ENCODE assay signal across 26 cellular contexts in genomic region chr15:22819651-22820050, GRCh38. TPM values are rescaled to one million over a fixed set of nuclear protein-coding genes. Genes with fewer than 3 reads are reported as not detected.
DNase-seq lines count a peak whose midpoint lies in the region; ATAC-seq, FAIRE-seq and TF ChIP-seq lines count a peak whose summit lies in the region.
"Had no signal": no experiment of that assay in that cellular context is flagged by ENCODE, and none has a peak within 500 bp of the region (broad histone marks: within the 10 kb centered on the region; RNA-seq: fewer than 3 reads in every experiment).

No MANE protein-coding gene starts in this region.

- H4K20me1 ChIP-seq in K562 (replicated peaks; ENCODE audit: control insufficient read depth, insufficient read depth, low read length): 0 out of 2 replicates have a peak, but pooled peaks cover 3% of the 10 kb centered on the region

- ATAC-seq in K562: no peak
- no peak for ATAC-seq in pancreas
- no peak for ATAC-seq in SK-N-SH treated with all-trans-retinoic acid at 6 μM for 48 hours
- no peak for ATAC-seq in GM18511 (IDR thresholded peaks at IDR 0.05; ENCODE audit: unreplicated experiment)
- ATAC-seq: GM12878 had no signal

- H3K4me2 ChIP-seq in K562 (ENCODE audit: insufficient read depth, low read length): no peak overlapping the region
- H3K4me2 ChIP-seq: BLaER1 had no signal

- no peak overlapping the region for H2AFZ ChIP-seq in K562 (ENCODE audit: low read depth, low read length)

- H3K27me3 ChIP-seq in K562 (ENCODE audit: control insufficient read depth in 2 of 2, insufficient read depth in 2 of 2, low read length in 2 of 2) (no peaks in the 10 kb centered on the region), pancreas (no peaks in the 10 kb centered on the region)
- H3K27me3 ChIP-seq: BE2C, BLaER1 had no signal

- no peak for TF ChIP-seq RAD21 in K562 (CRISPR knock-in tag; conservative IDR thresholded peaks at IDR 0.05 in 1 of 2, IDR thresholded peaks at IDR 0.05 in 1 of 2)

- H3K36me3 ChIP-seq in K562 (ENCODE audit: control insufficient read depth, insufficient read depth, low read length) (peaks cover 48% of the 10 kb centered on the region; the same call in 2 of the 3 replicates), pancreas (peaks cover 0 to 21% (median 3%) of the 10 kb centered on the region in 3 donors)

- CTCF ChIA-PET in K562 (lab: Yijun Ruan, JAX; ENCODE audit: low intra/inter-chr PET ratio) (no interaction called here), RWPE1 (lab: Yijun Ruan, JAX) (no interaction called here)

- H3K4me3 ChIP-seq in K562 (no peak overlapping the region), pancreas (no peak overlapping the region)
- H3K4me3 ChIP-seq: BLaER1, GM12878 had no signal

- H3K9ac ChIP-seq in K562 (ENCODE audit: insufficient read depth in 1 of 2, low read depth in 2 of 2, low read length in 2 of 2): no peak overlapping the region
- H3K9ac ChIP-seq: BLaER1 had no signal

- in situ Hi-C loops in K562 (cut with MboI): no loop called here

- H3K4me1 ChIP-seq in K562 (replicated peaks in 1 of 2; ENCODE audit: control insufficient read depth in 2 of 2, insufficient read depth in 2 of 2, low read length in 2 of 2) (no peaks in the 10 kb centered on the region; a peak in 1 of 5 replicates), pancreas (no peaks in the 10 kb centered on the region)
- H3K4me1 ChIP-seq: BE2C, BLaER1 had no signal

- no peaks in the 10 kb centered on the region for H3K9me3 ChIP-seq in K562 (replicated peaks; ENCODE audit: control insufficient read depth, insufficient read depth, low read depth, low read length)
- H3K9me3 ChIP-seq in pancreas: no peaks in the 10 kb centered on the region
- H3K9me3 ChIP-seq: BE2C, BLaER1 had no signal

- no peaks in the 10 kb centered on the region for H3K79me2 ChIP-seq in K562 (ENCODE audit: control insufficient read depth, insufficient read depth, low read length)

- 68% methylated on average over 2 of the region's 2 CpGs for WGBS in K562 (ENCODE audit: insufficient coverage, low coverage, missing lambda C conversion rate)
- WGBS in pancreas, 2 donors: 75 to 76% methylated on average over 2 of the region's 2 CpGs

- POLR2A ChIA-PET in K562 (lab: Yijun Ruan, JAX) (interaction anchor here (0.6 kb wide), 1 partner anchor 155 kb away, joined by 3 read pairs; no protein-coding TSS in a partner anchor), RWPE1 (lab: Yijun Ruan, JAX; ENCODE audit: low non-redundant PET) (no interaction called here)

- TF ChIP-seq CTCF in K562 (IDR thresholded peaks at IDR 0.05 in 2 of 3, conservative IDR thresholded peaks at IDR 0.05 in 1 of 3; ENCODE audit: insufficient read depth in 2 of 3, low read depth in 1 of 3, low read length in 3 of 3) (no peak), pancreas (IDR thresholded peaks at IDR 0.05) (no peak), RWPE1 (conservative IDR thresholded peaks at IDR 0.05; ENCODE audit: low read depth) (no peak)

- peak; percentile 58 for FAIRE-seq in A204.1 (lab: Jason Lieb, UNC)
- FAIRE-seq in K562 (lab: Jason Lieb, UNC): no peak
- FAIRE-seq in pancreas (lab: Jason Lieb, UNC): peak; percentile 34
- FAIRE-seq: GM12878, GM12892, GM18507, GM19239 had no signal

- H3K27ac ChIP-seq in K562 (ENCODE audit: extremely low read depth, low read depth, low read length) (no peak overlapping the region), pancreas (no peak overlapping the region), RWPE1 (no peak overlapping the region)
- H3K27ac ChIP-seq: 22Rv1, BLaER1 had no signal

- BruUV-seq in K562 (replicated peaks; lab: Mats Ljungman, UMichigan): no TSS peak

- H3K9me1 ChIP-seq in K562 (ENCODE audit: control insufficient read depth, insufficient read depth, low read length): peaks cover 7% of the 10 kb centered on the region

- intact Hi-C loops in K562 (cut with micrococcal nuclease): no loop called here
- intact Hi-C loops in pancreas (cut with DNase I): no loop called here

- DNase-seq in K562 (ENCODE audit: extremely low read depth in 1 of 4, low spot score in 3 of 4) (no peak), pancreas (no peak), RWPE1 (ENCODE audit: low spot score) (no peak)
- DNase-seq: ACHN; BE2C; C1 segment of cervical spinal cord; CD4-positive, alpha-beta memory T cell; CD4-positive, CD25-positive, alpha-beta regulatory T cell; CD8-positive, alpha-beta memory T cell; COR-L47; DMS 273 treated with DMSO at 0.1 percent for 48 hours; DMS153; DMS53; DMS79; DND-41; EL; GDM1 had no signal

- TF ChIP-seq POLR2A in K562 (conservative IDR thresholded peaks at IDR 0.05): no peak

- TF ChIP-seq EP300 in K562 (IDR thresholded peaks at IDR 0.05; ENCODE audit: low read length): no peak

TF ChIP-seq in K562, 482 proteins besides CTCF, POLR2A, EP300 and RAD21 (continues in another document):
- TF ChIP-seq HNRNPH1 (optimal IDR thresholded peaks at IDR 0.05; ENCODE audit: low read depth, low read length) (no peak), C11orf30 (IDR thresholded peaks at IDR 0.05; ENCODE audit: low read depth) (peak; percentile 29; the same call in 1 of the 2 replicates), DIDO1 (tag; IDR thresholded peaks at IDR 0.05; ENCODE audit: low read depth) (no peak), NFE2L1 (tag; IDR thresholded peaks at IDR 0.05; ENCODE audit: borderline replicate concordance, low read depth) (no peak), ZNF316 (IDR thresholded peaks at IDR 0.05) (peak; percentile 53)

TF ChIP-seq in SK-N-SH treated with all-trans-retinoic acid at 6 μM for 48 hours, 23 proteins besides CTCF, POLR2A, EP300 and RAD21 (continues in another document):
- no peak for TF ChIP-seq GLIS3 (CRISPR knock-in tag; IDR thresholded peaks at IDR 0.05)
- TF ChIP-seq, protein P1, sequence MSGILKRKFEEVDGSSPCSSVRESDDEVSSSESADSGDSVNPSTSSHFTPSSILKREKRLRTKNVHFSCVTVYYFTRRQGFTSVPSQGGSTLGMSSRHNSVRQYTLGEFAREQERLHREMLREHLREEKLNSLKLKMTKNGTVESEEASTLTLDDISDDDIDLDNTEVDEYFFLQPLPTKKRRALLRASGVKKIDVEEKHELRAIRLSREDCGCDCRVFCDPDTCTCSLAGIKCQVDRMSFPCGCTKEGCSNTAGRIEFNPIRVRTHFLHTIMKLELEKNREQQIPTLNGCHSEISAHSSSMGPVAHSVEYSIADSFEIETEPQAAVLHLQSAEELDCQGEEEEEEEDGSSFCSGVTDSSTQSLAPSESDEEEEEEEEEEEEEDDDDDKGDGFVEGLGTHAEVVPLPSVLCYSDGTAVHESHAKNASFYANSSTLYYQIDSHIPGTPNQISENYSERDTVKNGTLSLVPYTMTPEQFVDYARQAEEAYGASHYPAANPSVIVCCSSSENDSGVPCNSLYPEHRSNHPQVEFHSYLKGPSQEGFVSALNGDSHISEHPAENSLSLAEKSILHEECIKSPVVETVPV (CRISPR knock-in tag; IDR thresholded peaks at IDR 0.05): no peak
- no peak for TF ChIP-seq ARNTL (CRISPR knock-in tag; IDR thresholded peaks at IDR 0.05; ENCODE audit: borderline replicate concordance, low read depth)
- no peak for TF ChIP-seq BACH2 (CRISPR knock-in tag; IDR thresholded peaks at IDR 0.05; ENCODE audit: borderline replicate concordance)
- no peak for TF ChIP-seq ZFP30 (CRISPR knock-in tag; IDR thresholded peaks at IDR 0.05)
- TF ChIP-seq ZNF565 (CRISPR knock-in tag; conservative IDR thresholded peaks at IDR 0.05; ENCODE audit: low read depth): no peak
- TF ChIP-seq PPARA (CRISPR knock-in tag; IDR thresholded peaks at IDR 0.05; ENCODE audit: borderline replicate concordance): no peak

RNA-seq across cellular contexts. Expression of gene NIPA2, which starts 18.8 kb away (rescaled TPM):
- total RNA-seq in K562 (2011; cell fraction: chromatin; rRNA removed; ENCODE audit: low replicate concordance): 57.2 and 75.5 TPM in 2 replicates
- total RNA-seq in K562 (2011; cell fraction: nucleolus; rRNA removed): 83.6 and 99.9 TPM in 2 replicates
- total RNA-seq in K562 (2011; cell fraction: nucleoplasm; rRNA removed): 105 and 115 TPM in 2 replicates
- 107 and 112 TPM in 2 replicates for total RNA-seq in K562 (2014; rRNA removed)
- 93.9 and 99.6 TPM in 2 replicates for total RNA-seq in K562 (2014; rRNA removed; fragmentation: Illumina TruSeq; extraction: Trizol)
- 85.4 and 86.4 TPM in 2 replicates for total RNA-seq in K562 (2015; rRNA removed; fragmentation: Illumina TruSeq; extraction: Trizol)
- 102 and 109 TPM in 2 replicates for total RNA-seq in K562 (2021)
- polyA plus RNA-seq in K562 (2011; rRNA removed): 72.7 and 94.3 TPM in 2 replicates
- polyA plus RNA-seq in K562 (2011; cell fraction: cytosol; rRNA removed): 39.7 and 62.8 TPM in 2 replicates
- 23.0 and 31.9 TPM in 2 replicates for polyA plus RNA-seq in K562 (2011; cell fraction: nucleus; rRNA removed)
- polyA plus RNA-seq in K562 (2012): 56.0 and 68.5 TPM in 2 replicates
- 63.9 and 81.7 TPM in 2 replicates for polyA plus RNA-seq in K562 (2014; fragmentation: Illumina TruSeq; extraction: Trizol)
- polyA plus RNA-seq in K562 (2014; fragmentation: Nextera tagmentation; extraction: Ambion mirVana): 10 to 100 TPM; 18.7 to 22.7 TPM
- polyA plus RNA-seq in K562 (2014; rRNA removed): 87.3 and 91.8 TPM in 2 replicates
- polyA minus RNA-seq in K562 (2011; rRNA and poly(A)+ RNA removed): 71.8 and 85.1 TPM in 2 replicates
- 49.1 and 56.2 TPM in 2 replicates for polyA minus RNA-seq in K562 (2011; cell fraction: cytosol; rRNA and poly(A)+ RNA removed)
- polyA minus RNA-seq in K562 (2011; cell fraction: nucleus; rRNA and poly(A)+ RNA removed): 37.6 and 47.0 TPM in 2 replicates
- 10 to 100 TPM; 14.3 to 24.9 (median 18.2) TPM for total RNA-seq in pancreas
- 10 to 100 TPM in 1 of 2 donors, 1 to 10 TPM in 1; 4.5 to 10.3 TPM for polyA plus RNA-seq in pancreas

RNA-seq across cellular contexts. Expression of gene NIPA1, which starts 33.2 kb away (rescaled TPM):
- 31.7 and 51.8 TPM in 2 replicates for total RNA-seq in K562 (2011; cell fraction: chromatin; rRNA removed; ENCODE audit: low replicate concordance)
- total RNA-seq in K562 (2011; cell fraction: nucleolus; rRNA removed): 25.7 and 35.3 TPM in 2 replicates
- total RNA-seq in K562 (2011; cell fraction: nucleoplasm; rRNA removed): 44.9 and 73.9 TPM in 2 replicates
- total RNA-seq in K562 (2014; rRNA removed) (10.5 and 12.3 TPM in 2 replicates), K562 (2014; rRNA removed; fragmentation: Illumina TruSeq; extraction: Trizol) (12.0 and 12.4 TPM in 2 replicates), K562 (2015; rRNA removed; fragmentation: Illumina TruSeq; extraction: Trizol) (11.6 and 12.3 TPM in 2 replicates), K562 (2021) (20.9 and 21.0 TPM in 2 replicates), pancreas (1 to 10 TPM; 5.4 to 7.8 (median 6.9) TPM)
- polyA plus RNA-seq in K562 (2011; rRNA removed) (25.7 and 28.5 TPM in 2 replicates), K562 (2014; fragmentation: Illumina TruSeq; extraction: Trizol) (13.3 and 14.9 TPM in 2 replicates), K562 (2014; fragmentation: Nextera tagmentation; extraction: Ambion mirVana) (1 to 10 TPM; 3.1 to 4.4 TPM), K562 (2014; rRNA removed) (11.0 and 12.9 TPM in 2 replicates), pancreas (1 to 10 TPM; 2.1 to 4.5 TPM)
- polyA plus RNA-seq in K562 (2011; cell fraction: cytosol; rRNA removed): 19.7 and 21.7 TPM in 2 replicates
- 36.0 and 38.2 TPM in 2 replicates for polyA plus RNA-seq in K562 (2011; cell fraction: nucleus; rRNA removed)
- 12.3 and 13.2 TPM in 2 replicates for polyA plus RNA-seq in K562 (2012)
- polyA minus RNA-seq in K562 (2011; rRNA and poly(A)+ RNA removed): 47.9 and 56.1 TPM in 2 replicates
- polyA minus RNA-seq in K562 (2011; cell fraction: cytosol; rRNA and poly(A)+ RNA removed): 18.1 and 24.3 TPM in 2 replicates
- 15.8 and 19.2 TPM in 2 replicates for polyA minus RNA-seq in K562 (2011; cell fraction: nucleus; rRNA and poly(A)+ RNA removed)
